Comparison of ENCODE assay signal across 4 cellular contexts in the genomic region with DNA sequence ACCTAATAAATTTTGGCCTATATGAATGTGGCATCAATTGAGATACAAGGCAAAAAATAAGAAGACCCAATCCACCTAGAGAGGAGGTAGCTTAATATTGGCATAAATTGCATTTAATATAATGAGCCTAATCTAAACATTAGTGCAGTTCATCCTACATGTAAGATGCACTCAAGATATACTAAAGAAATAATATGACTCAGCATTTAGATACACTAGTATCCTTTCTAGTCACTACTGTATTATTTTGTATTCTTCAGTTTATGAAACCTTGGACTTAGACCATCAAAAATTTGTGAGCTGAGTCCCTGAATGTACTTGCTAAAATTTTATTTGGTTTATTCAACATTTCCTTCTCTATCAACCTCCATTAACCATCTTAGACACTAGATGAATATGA.
TF ChIP-seq lines count a peak whose summit lies in the region.

No MANE protein-coding gene starts in this region.

TF ChIP-seq in HepG2, 621 proteins besides CTCF, POLR2A, EP300 and RAD21:
- TF ChIP-seq, protein P1, sequence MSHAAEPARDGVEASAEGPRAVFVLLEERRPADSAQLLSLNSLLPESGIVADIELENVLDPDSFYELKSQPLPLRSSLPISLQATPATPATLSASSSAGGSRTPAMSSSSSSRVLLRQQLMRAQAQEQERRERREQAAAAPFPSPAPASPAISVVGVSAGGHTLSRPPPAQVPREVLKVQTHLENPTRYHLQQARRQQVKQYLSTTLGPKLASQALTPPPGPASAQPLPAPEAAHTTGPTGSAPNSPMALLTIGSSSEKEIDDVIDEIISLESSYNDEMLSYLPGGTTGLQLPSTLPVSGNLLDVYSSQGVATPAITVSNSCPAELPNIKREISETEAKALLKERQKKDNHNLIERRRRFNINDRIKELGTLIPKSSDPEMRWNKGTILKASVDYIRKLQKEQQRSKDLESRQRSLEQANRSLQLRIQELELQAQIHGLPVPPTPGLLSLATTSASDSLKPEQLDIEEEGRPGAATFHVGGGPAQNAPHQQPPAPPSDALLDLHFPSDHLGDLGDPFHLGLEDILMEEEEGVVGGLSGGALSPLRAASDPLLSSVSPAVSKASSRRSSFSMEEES (CRISPR knock-in tag; IDR thresholded peaks at IDR 0.05): no peak
- TF ChIP-seq MAFF (IDR thresholded peaks at IDR 0.05; ENCODE audit: low read depth, low read length): peak; percentile 56; the same call in 1 of the 2 replicates
- TF ChIP-seq ZNF788 (CRISPR knock-in tag; IDR thresholded peaks at IDR 0.05; ENCODE audit: borderline replicate concordance): no peak
- peak; percentile 44 to 63; a peak in 3 of 4 replicates for TF ChIP-seq MAFK (conservative IDR thresholded peaks at IDR 0.05 in 1 of 2, IDR thresholded peaks at IDR 0.05 in 1 of 2; ENCODE audit: low read length in 2 of 2)
- no peak for TF ChIP-seq NCOR1 (IDR thresholded peaks at IDR 0.05; ENCODE audit: borderline replicate concordance, low read length)
- TF ChIP-seq NFE2L2 (IDR thresholded peaks at IDR 0.05; ENCODE audit: low read length): peak; percentile 40; the same call in 1 of the 2 replicates

TF ChIP-seq in A549, 52 proteins besides CTCF, POLR2A, EP300 and RAD21:
- TF ChIP-seq MAZ (IDR thresholded peaks at IDR 0.05; ENCODE audit: borderline replicate concordance, low read depth, low read length): no peak
- TF ChIP-seq NFE2L2 (conservative IDR thresholded peaks at IDR 0.05; ENCODE audit: low read length): peak; percentile 62; the same call in 1 of the 2 replicates
- TF ChIP-seq PHF8 (IDR thresholded peaks at IDR 0.05; ENCODE audit: borderline replicate concordance, low read depth): no peak
- TF ChIP-seq CBX2 (IDR thresholded peaks at IDR 0.05; ENCODE audit: borderline replicate concordance, low read depth): no peak
- no peak for TF ChIP-seq ZSCAN20 (CRISPR knock-in tag; IDR thresholded peaks at IDR 0.05)
- TF ChIP-seq MAFK (IDR thresholded peaks at IDR 0.05; ENCODE audit: partially characterized antibody): peak; percentile 83

TF ChIP-seq in IMR-90, 13 proteins besides CTCF, POLR2A, EP300 and RAD21:
- TF ChIP-seq CHD1 (IDR thresholded peaks at IDR 0.05; ENCODE audit: low read depth, low read length) (no peak), RCOR1 (IDR thresholded peaks at IDR 0.05; ENCODE audit: insufficient replicate concordance, low read length) (no peak), BHLHE40 (IDR thresholded peaks at IDR 0.05; ENCODE audit: low read depth, low read length) (no peak), MAFK (IDR thresholded peaks at IDR 0.05; ENCODE audit: low read depth, low read length) (peak; percentile 41; the same call in 1 of the 2 replicates), RFX5 (IDR thresholded peaks at IDR 0.05; ENCODE audit: low read depth, low read length) (no peak), MAZ (IDR thresholded peaks at IDR 0.05; ENCODE audit: borderline replicate concordance, low read depth, low read length) (no peak), CEBPB (IDR thresholded peaks at IDR 0.05; ENCODE audit: low read depth, low read length) (no peak), NFE2L2 (IDR thresholded peaks at IDR 0.05; ENCODE audit: low read depth, low read length) (0 out of 2 replicates have a peak, but pooled peaks have one; percentile 33), SMC3 (IDR thresholded peaks at IDR 0.05; ENCODE audit: low read depth, low read length) (no peak)

TF ChIP-seq in K562, 482 proteins besides CTCF, POLR2A, EP300 and RAD21:
- TF ChIP-seq NFE2L1 (tag; IDR thresholded peaks at IDR 0.05; ENCODE audit: borderline replicate concordance, low read depth): 0 out of 2 replicates have a peak, but pooled peaks have one; percentile 7
- TF ChIP-seq MAFG (tag; conservative IDR thresholded peaks at IDR 0.05): peak; percentile 32; the same call in 1 of the 2 replicates
- no peak for TF ChIP-seq ZBTB17 (CRISPR knock-in tag; IDR thresholded peaks at IDR 0.05)
- TF ChIP-seq C11orf30 (IDR thresholded peaks at IDR 0.05; ENCODE audit: low read depth): peak; percentile 25
- no peak for TF ChIP-seq SIX5 (IDR thresholded peaks at IDR 0.05; ENCODE audit: borderline replicate concordance in 1 of 2, insufficient read depth in 1 of 2, low read depth in 1 of 2, low read length in 2 of 2)
- TF ChIP-seq, protein P2, sequence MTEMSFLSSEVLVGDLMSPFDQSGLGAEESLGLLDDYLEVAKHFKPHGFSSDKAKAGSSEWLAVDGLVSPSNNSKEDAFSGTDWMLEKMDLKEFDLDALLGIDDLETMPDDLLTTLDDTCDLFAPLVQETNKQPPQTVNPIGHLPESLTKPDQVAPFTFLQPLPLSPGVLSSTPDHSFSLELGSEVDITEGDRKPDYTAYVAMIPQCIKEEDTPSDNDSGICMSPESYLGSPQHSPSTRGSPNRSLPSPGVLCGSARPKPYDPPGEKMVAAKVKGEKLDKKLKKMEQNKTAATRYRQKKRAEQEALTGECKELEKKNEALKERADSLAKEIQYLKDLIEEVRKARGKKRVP (CRISPR knock-in tag; IDR thresholded peaks at IDR 0.05): no peak
